23 cellular contexts compared by ENCODE assay signal in genomic region chr4:537436-538264, GRCh38. TPM values are rescaled to one million over a fixed set of nuclear protein-coding genes. Genes with fewer than 3 reads are reported as not detected.
"Had no signal": no experiment of that assay in that cellular context is flagged by ENCODE, and none has a peak within 500 bp of the region (broad histone marks: within the 10 kb centered on the region; RNA-seq: fewer than 3 reads in every experiment).

No MANE protein-coding gene starts in this region.

- H3K27me3 ChIP-seq: ascending aorta, esophagus muscularis mucosa, heart right ventricle, neutrophil, thyroid gland had no signal

- H3K36me3 Mint-ChIP-seq: natural killer cell had no signal

- H3K4me1 ChIP-seq: ascending aorta, esophagus muscularis mucosa, heart right ventricle, thyroid gland had no signal

- ATAC-seq: activated CD4-positive, alpha-beta T cell treated with anti-CD3 and anti-CD28 coated beads for 36 hours; left cardiac atrium; natural killer cell; WTC11 had no signal

- H3K4me3 ChIP-seq: ascending aorta, esophagus muscularis mucosa, heart right ventricle, thyroid gland had no signal

- H3K4me3 Mint-ChIP-seq: activated CD4-positive, alpha-beta T cell treated with anti-CD3 and anti-CD28 coated beads for 36 hours; activated T-cell treated with anti-CD3 and anti-CD28 coated beads, Interleukin-2, amount 50 U/mL, for 24 hours; dendritic cell treated with granulocyte-macrophage colony-stimulating factor and Interleukin-4, amounts not matched to agents 40 ng/mL and 50 ng/mL, for 4 days; immature natural killer cell; natural killer cell; WTC11 had no signal

- H3K9me3 ChIP-seq: ascending aorta, esophagus muscularis mucosa, heart right ventricle, neutrophil, thyroid gland had no signal

- H3K9me3 Mint-ChIP-seq: activated T-helper 2 cell treated with anti-CD3 and anti-CD28 coated beads, Interferon-gamma antibody, Interleukin-2, Interleukin-4, amounts not matched to agents 10 μg/mL and 5 μg/mL and 100 μg/mL, durations not matched to agents 14 hours and 24 hours and 36 hours had no signal

- H3K27me3 Mint-ChIP-seq: activated CD4-positive, alpha-beta T cell treated with anti-CD3 and anti-CD28 coated beads for 36 hours; activated T-cell treated with anti-CD3 and anti-CD28 coated beads, Interleukin-2, amount 50 U/mL, for 24 hours; dendritic cell treated with granulocyte-macrophage colony-stimulating factor and Interleukin-4, amounts not matched to agents 40 ng/mL and 50 ng/mL, for 4 days had no signal

- DNase-seq: activated CD4-positive, alpha-beta T cell treated with anti-CD3 and anti-CD28 coated beads for 36 hours; activated CD4-positive, alpha-beta T cell treated with anti-CD3 and anti-CD28 coated beads, Interleukin-2, amount 50 U/mL, for 48 hours; activated naive CD4-positive, alpha-beta T cell treated with Interleukin-2 at 50 U/mL for 16 hours; activated T-cell treated with anti-CD3 and anti-CD28 coated beads, Interleukin-2, amount 50 U/mL, for 24 hours; cerebellar nuclear complex; effector CD8-positive, alpha-beta T cell; heart right ventricle; immature natural killer cell; left cardiac atrium; natural killer cell; stimulated activated naive CD4-positive, alpha-beta T cell; SW 1271; thyroid gland had no signal

- H3K4me1 Mint-ChIP-seq: activated CD4-positive, alpha-beta T cell treated with anti-CD3 and anti-CD28 coated beads for 36 hours; immature natural killer cell; WTC11 had no signal

- H3K27ac Mint-ChIP-seq: activated CD4-positive, alpha-beta T cell treated with anti-CD3 and anti-CD28 coated beads for 36 hours; activated T-cell treated with anti-CD3 and anti-CD28 coated beads, Interleukin-2, amount 50 U/mL, for 24 hours; activated T-helper 2 cell treated with anti-CD3 and anti-CD28 coated beads, Interferon-gamma antibody, Interleukin-2, Interleukin-4, amounts not matched to agents 10 μg/mL and 5 μg/mL and 100 μg/mL, durations not matched to agents 14 hours and 24 hours and 36 hours; dendritic cell treated with granulocyte-macrophage colony-stimulating factor and Interleukin-4, amounts not matched to agents 40 ng/mL and 50 ng/mL, for 4 days; immature natural killer cell; natural killer cell; WTC11 had no signal

- H3K27ac ChIP-seq: ascending aorta, esophagus muscularis mucosa, heart right ventricle, neutrophil, thyroid gland had no signal

RNA-seq across cellular contexts. Expression of gene TMEM271, which starts 38.4 kb away (rescaled TPM):
- total RNA-seq: activated CD4-positive, alpha-beta T cell treated with anti-CD3 and anti-CD28 coated beads for 36 hours; activated T-helper 2 cell treated with anti-CD3 and anti-CD28 coated beads, Interferon-gamma antibody, Interleukin-2, Interleukin-4, amounts not matched to agents 10 μg/mL and 5 μg/mL and 100 μg/mL, durations not matched to agents 14 hours and 24 hours and 36 hours; ascending aorta; endothelial cell of umbilical vein; heart right ventricle; left cardiac atrium; natural killer cell; renal cortical epithelial cell; subcutaneous adipose tissue; T-helper 2 cell treated with Interferon-gamma antibody and Interleukin-4, amounts not matched to agents 100 ng/mL and 5 ng/mL, for 36 hours; thyroid gland had no signal
- polyA plus RNA-seq: endothelial cell of umbilical vein, heart right ventricle, immature natural killer cell had no signal
